Comparison of ENCODE assay signal across 8 cellular contexts in the genomic region with DNA sequence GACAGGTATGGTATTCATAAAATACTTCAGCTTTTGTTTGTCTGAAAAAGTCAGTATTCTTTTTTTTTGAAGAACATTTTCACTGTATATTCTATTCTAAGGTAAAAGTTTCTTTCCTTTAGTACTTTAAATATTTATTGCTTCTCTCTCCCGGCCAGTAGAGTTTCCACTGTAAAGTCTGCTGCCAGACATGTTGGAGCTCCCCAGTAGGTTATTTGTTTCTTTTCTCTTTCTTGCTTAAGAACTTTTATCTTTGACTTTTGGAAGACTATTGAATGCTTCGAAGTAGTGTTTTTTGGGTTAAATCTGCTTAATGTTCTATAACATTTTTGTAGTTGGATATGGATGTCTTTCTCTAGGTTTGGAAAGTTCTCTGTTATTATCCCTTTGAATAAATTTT.
A peak's percentile ranks its signal among the peaks of the same experiment; 100 is the strongest.
DNase-seq lines count a peak whose midpoint lies in the region; ATAC-seq, FAIRE-seq and TF ChIP-seq lines count a peak whose summit lies in the region.
"Not testable (repeated sequence)": the region's sequence is repeated elsewhere in the genome, so short reads cannot be mapped to it uniquely, and the experiment has no call there.

No MANE protein-coding gene starts in this region.

- not testable (repeated sequence) for H2AK5ac ChIP-seq in mesenchymal stem cell (ENCODE audit: low read length, severe bottlenecking)

- not testable (repeated sequence) for H3K9me3 Mint-ChIP-seq in WTC11
- H3K9me3 Mint-ChIP-seq in astrocyte (ENCODE audit: unreplicated experiment), result peaks cover 24% of the 10 kb centered on the region

- intact Hi-C loops in spleen (cut with DNase I; ENCODE audit: low total_unique reads), result not testable (repeated sequence)

- peaks cover 46% of the 10 kb centered on the region for H3K79me2 ChIP-seq in astrocyte (ENCODE audit: insufficient read depth, low read length)

- peak overlapping the region; percentile 78 for H3K4me3 Mint-ChIP-seq in WTC11
- peak overlapping the region; percentile 81 for H3K4me3 Mint-ChIP-seq in astrocyte (ENCODE audit: unreplicated experiment)

- not testable (repeated sequence) for H3K23ac ChIP-seq in mesenchymal stem cell (ENCODE audit: low read length in 2 of 2)

- H3K36me3 Mint-ChIP-seq in WTC11; astrocyte (ENCODE audit: low read depth, unreplicated experiment): not testable (repeated sequence)

- H3K27me3 ChIP-seq in astrocyte (ENCODE audit: insufficient read depth, low read length), result not testable (repeated sequence)
- H3K27me3 ChIP-seq in mesenchymal stem cell (ENCODE audit: control insufficient read depth in 1 of 2, insufficient read depth in 1 of 2, low read length in 2 of 2) (peaks cover 28 to 29% of the 10 kb centered on the region in 2 experiments), spleen (replicated peaks in 1 of 7) (peaks cover 0 to 78% (median 21%) of the 10 kb centered on the region in 7 donors)

- H3K27ac Mint-ChIP-seq in WTC11; astrocyte (ENCODE audit: unreplicated experiment): not testable (repeated sequence)

- H3K27ac ChIP-seq in astrocyte (ENCODE audit: low read depth, low read length); mesenchymal stem cell (ENCODE audit: low read length, poor library complexity, severe bottlenecking): not testable (repeated sequence)
- peak overlapping the region; percentile 81 to 92 (median 90) for H3K27ac ChIP-seq in spleen

- not testable (repeated sequence) for H3K36me3 ChIP-seq in astrocyte (ENCODE audit: insufficient read depth, low read length); mesenchymal stem cell (ENCODE audit: control insufficient read depth in 1 of 2, insufficient read depth in 2 of 2, low read depth in 1 of 2, low read length in 2 of 2); spleen

- H3K14ac ChIP-seq in mesenchymal stem cell (ENCODE audit: low read length in 2 of 2), result not testable (repeated sequence)

- not testable (repeated sequence) for H2BK12ac ChIP-seq in mesenchymal stem cell (ENCODE audit: low read length in 2 of 2)

- H3K27me3 Mint-ChIP-seq in WTC11 (ENCODE audit: low read depth), result peaks cover 93% of the 10 kb centered on the region
- peaks cover 59% of the 10 kb centered on the region for H3K27me3 Mint-ChIP-seq in astrocyte (ENCODE audit: low read depth, unreplicated experiment)

- H3K4me1 ChIP-seq in astrocyte (ENCODE audit: insufficient read depth, low read length) (peaks cover 28% of the 10 kb centered on the region), spleen (peaks cover 11 to 53% (median 46%) of the 10 kb centered on the region in 6 donors)
- not testable (repeated sequence) for H3K4me1 ChIP-seq in mesenchymal stem cell (ENCODE audit: control insufficient read depth, insufficient read depth, low read depth, low read length)

- CTCF ChIA-PET in WTC11 (lab: Charles Lee), result interaction anchor here (1.2 kb wide), 1 partner anchor 1014 kb away, joined by 5 read pairs; no protein-coding TSS in a partner anchor

- peak overlapping the region; percentile 87 for H3K4me2 ChIP-seq in astrocyte (ENCODE audit: low read length)
- not testable (repeated sequence) for H3K4me2 ChIP-seq in mesenchymal stem cell (ENCODE audit: low read length, poor library complexity, severe bottlenecking)

- not testable (repeated sequence) for H3K9me3 ChIP-seq in astrocyte (ENCODE audit: insufficient read depth, low read depth, low read length); mesenchymal stem cell (ENCODE audit: control insufficient read depth, low read length); spleen

- peak overlapping the region; percentile 73 for H3K4me3 ChIP-seq in astrocyte (ENCODE audit: insufficient read depth, low read depth, low read length)
- H3K4me3 ChIP-seq in epithelial cell of proximal tubule (ENCODE audit: low read depth, low read length), result peak overlapping the region; percentile 74
- H3K4me3 ChIP-seq in mesenchymal stem cell (ENCODE audit: insufficient read depth in 1 of 2, low read depth in 1 of 2, low read length in 2 of 2), result peak overlapping the region in 1 of 2 experiments; percentile 82
- H3K4me3 ChIP-seq in spleen, result peak overlapping the region in 7 of 8 donors; percentile 45 to 69 (median 53)

- TF ChIP-seq CTCF in GM20000 (IDR thresholded peaks at IDR 0.05; ENCODE audit: extremely low read depth, missing control alignments); WTC11 (IDR thresholded peaks at IDR 0.05); astrocyte (IDR thresholded peaks at IDR 0.05; ENCODE audit: insufficient read depth, low read depth, low read length); epithelial cell of proximal tubule (conservative IDR thresholded peaks at IDR 0.05; ENCODE audit: low read depth, low read length); spleen (IDR thresholded peaks at IDR 0.05 in 8 of 11, conservative IDR thresholded peaks at IDR 0.05 in 3 of 11): not testable (repeated sequence)

- H3K4me1 Mint-ChIP-seq in WTC11, result peaks cover 26% of the 10 kb centered on the region
- not testable (repeated sequence) for H3K4me1 Mint-ChIP-seq in astrocyte (ENCODE audit: low read depth, unreplicated experiment)

- H2BK120ac ChIP-seq in mesenchymal stem cell (ENCODE audit: low read depth, low read length), result not testable (repeated sequence)

- H2BK15ac ChIP-seq in mesenchymal stem cell (ENCODE audit: low read depth, poor library complexity, severe bottlenecking), result not testable (repeated sequence)

- ATAC-seq in WTC11, result not testable (repeated sequence)

- not testable (repeated sequence) for H4K20me1 ChIP-seq in astrocyte (ENCODE audit: insufficient read depth, low read length)

- TF ChIP-seq POLR2A in spleen (IDR thresholded peaks at IDR 0.05), result not testable (repeated sequence)

- H3K4ac ChIP-seq in mesenchymal stem cell (ENCODE audit: low read depth in 1 of 2, low read length in 2 of 2), result not testable (repeated sequence)

- WGBS in mesenchymal stem cell, result 69% methylated on average over 1 of the region's 2 CpGs
- 53 to 63% (median 58%) methylated on average over 2 of the region's 2 CpGs for WGBS in spleen, 5 donors

- H4K91ac ChIP-seq in mesenchymal stem cell (ENCODE audit: low read length), result not testable (repeated sequence)

- not testable (repeated sequence) for H3K18ac ChIP-seq in mesenchymal stem cell (ENCODE audit: low read depth in 1 of 2, low read length in 2 of 2)

- POLR2A ChIA-PET in WTC11 (lab: Charles Lee), result not testable (repeated sequence)

- not testable (repeated sequence) for H4K8ac ChIP-seq in mesenchymal stem cell (ENCODE audit: low read length)

- DNase-seq in AG08395 (ENCODE audit: low spot score), result peak; percentile 1
- DNase-seq in GM20000 (ENCODE audit: low spot score), result peak; percentile 4
- peak; percentile 44 for DNase-seq in NAMALWA (ENCODE audit: low spot score)
- DNase-seq in WTC11 (ENCODE audit: low spot score); astrocyte (ENCODE audit: low read depth); epithelial cell of proximal tubule (ENCODE audit: low read depth); spleen: not testable (repeated sequence)
- DNase-seq in mesenchymal stem cell, result peak; percentile 14

- H3K79me1 ChIP-seq in mesenchymal stem cell (replicated peaks; ENCODE audit: low read length, poor library complexity, severe bottlenecking), result not testable (repeated sequence)

- not testable (repeated sequence) for H2AFZ ChIP-seq in astrocyte (ENCODE audit: low read depth, low read length); mesenchymal stem cell (ENCODE audit: low read depth, low read length)

- not testable (repeated sequence) for FAIRE-seq in astrocyte (lab: Jason Lieb, UNC)

- H3K9ac ChIP-seq in astrocyte (ENCODE audit: low read length), result peak overlapping the region; percentile 95
- peak overlapping the region; percentile 93 for H3K9ac ChIP-seq in mesenchymal stem cell (ENCODE audit: low read length)

- not testable (repeated sequence) for H2BK5ac ChIP-seq in mesenchymal stem cell (ENCODE audit: low read depth, low read length, poor library complexity, severe bottlenecking)
